ENCODE assay signal across 15 cellular contexts in the genomic region with DNA sequence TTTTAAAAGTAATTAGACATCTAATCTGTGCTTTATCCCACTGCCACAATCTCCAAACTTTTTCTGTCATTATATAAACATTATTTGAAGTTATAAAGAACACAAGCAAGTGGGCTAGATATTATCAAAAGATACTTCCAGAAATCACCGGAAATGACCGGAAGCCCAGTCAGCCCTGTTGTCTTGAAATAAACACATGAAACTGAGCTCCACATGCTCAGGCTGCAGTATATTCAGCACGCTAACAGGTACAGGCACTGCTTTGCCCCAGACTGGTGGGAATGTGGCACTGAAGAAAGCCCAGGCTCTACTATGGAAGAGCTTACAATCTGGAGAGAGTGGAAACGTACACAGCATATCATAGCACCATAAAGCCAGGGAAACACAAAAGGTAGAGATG.
DNase-seq lines count a peak whose midpoint lies in the region; ATAC-seq, FAIRE-seq and TF ChIP-seq lines count a peak whose summit lies in the region.
"Had no signal": no experiment of that assay in that cellular context is flagged by ENCODE, and none has a peak within 500 bp of the region (broad histone marks: within the 10 kb centered on the region; RNA-seq: fewer than 3 reads in every experiment).

No MANE protein-coding gene starts in this region.

- H3K4me3 ChIP-seq in fibroblast of lung (replicated peaks in 1 of 4; ENCODE audit: control extremely low read depth in 1 of 4, insufficient read depth in 1 of 4, low read depth in 3 of 4, low read length in 4 of 4) (no peak overlapping the region), small intestine (ENCODE audit: low read depth in 1 of 2, low read length in 2 of 2) (no peak overlapping the region)
- H3K4me3 ChIP-seq: right atrium auricular region had no signal

- H3K27me3 ChIP-seq in fibroblast of lung (ENCODE audit: control insufficient read depth, insufficient read depth, low read length), result no peaks in the 10 kb centered on the region
- no peaks in the 10 kb centered on the region for H3K27me3 ChIP-seq in small intestine (ENCODE audit: control insufficient read depth in 2 of 2, insufficient read depth in 2 of 2, low read length in 2 of 2)
- H3K27me3 ChIP-seq: right atrium auricular region had no signal

- no peaks in the 10 kb centered on the region for H3K79me2 ChIP-seq in fibroblast of lung (ENCODE audit: control insufficient read depth, insufficient read depth, low read length)

- no peak overlapping the region for H3K4me2 ChIP-seq in fibroblast of lung (ENCODE audit: extremely low read depth, insufficient read depth, low read length)

- no peak for TF ChIP-seq CTCF in fibroblast of lung (conservative IDR thresholded peaks at IDR 0.05 in 1 of 2, IDR thresholded peaks at IDR 0.05 in 1 of 2; ENCODE audit: low read depth in 1 of 2, low read length in 2 of 2)

- H3K4me1 ChIP-seq in fibroblast of lung (ENCODE audit: control insufficient read depth, extremely low read depth, insufficient read depth, low read length) (no peaks in the 10 kb centered on the region), small intestine (ENCODE audit: control insufficient read depth in 2 of 2, insufficient read depth in 1 of 2, low read depth in 1 of 2, low read length in 1 of 2) (peaks cover 10 to 26% of the 10 kb centered on the region in 2 donors)

- DNase-seq in DMS53 (lab: John Stamatoyannopoulos, UW) (peak; percentile 52), DMS53 treated with DMSO at 0.1 percent for 48 hours (lab: John Stamatoyannopoulos, UW; ENCODE audit: unreplicated experiment) (no peak), NCI-H510A (lab: John Stamatoyannopoulos, UW) (peak; percentile 4), fibroblast of lung (ENCODE audit: low read depth in 2 of 2) (no peak), small intestine (no peak), ureter (ENCODE audit: low spot score) (no peak), NAMALWA (ENCODE audit: low spot score) (no peak)
- DNase-seq: activated CD4-positive, alpha-beta T cell treated with anti-CD3 and anti-CD28 coated beads, Interleukin-2, amount 50 U/mL, for 48 hours; effector memory CD4-positive, alpha-beta T cell; MV-4-11; naive thymus-derived CD4-positive, alpha-beta T cell; NCI-H524; RPMI8226 had no signal

- H3K36me3 ChIP-seq in fibroblast of lung (ENCODE audit: control insufficient read depth, insufficient read depth, low read length) (no peaks in the 10 kb centered on the region), small intestine (ENCODE audit: control insufficient read depth in 2 of 2, insufficient read depth in 2 of 2, low read length in 2 of 2) (no peaks in the 10 kb centered on the region)
- H3K36me3 ChIP-seq: right atrium auricular region had no signal

- FAIRE-seq in small intestine (lab: Jason Lieb, UNC), result no peak

- ATAC-seq in HG02763 (IDR thresholded peaks at IDR 0.05; ENCODE audit: unreplicated experiment), result no peak
- ATAC-seq: naive thymus-derived CD4-positive, alpha-beta T cell had no signal

- no peaks in the 10 kb centered on the region for H4K20me1 ChIP-seq in fibroblast of lung (ENCODE audit: control insufficient read depth, extremely low read depth, insufficient read depth, low read length)

- H3K27ac ChIP-seq in fibroblast of lung (ENCODE audit: insufficient read depth, low read length) (no peak overlapping the region), small intestine (ENCODE audit: low read depth in 1 of 2, low read length in 1 of 2) (peak overlapping the region; percentile 37 to 49)
- H3K27ac ChIP-seq: right atrium auricular region had no signal

- peak overlapping the region; percentile 65 for H2AFZ ChIP-seq in fibroblast of lung (ENCODE audit: low read length)

- no peak overlapping the region for H3K9ac ChIP-seq in fibroblast of lung (ENCODE audit: insufficient read depth, low read length)

- H3K9me3 ChIP-seq in fibroblast of lung (ENCODE audit: control insufficient read depth, insufficient read depth, low read depth, low read length) (no peaks in the 10 kb centered on the region), small intestine (ENCODE audit: control insufficient read depth, low read depth) (no peaks in the 10 kb centered on the region)
- H3K9me3 ChIP-seq: right atrium auricular region had no signal

- WGBS in small intestine, 3 donors, result 20 to 48% (median 37%) methylated on average over 4 of the region's 4 CpGs

Comparison
In these comparisons a context has a peak if more than half of its experiments do, and no peak if none do; other contexts are left out.
1. DNase-seq: peak in DMS53 (single experiment) and NCI-H510A (single experiment); none in DMS53 treated with DMSO at 0.1 percent for 48 hours (single experiment), fibroblast of lung (0 of 2), small intestine (single experiment), ureter (single experiment) and NAMALWA (single experiment).